ENCODE assay signal across 23 cellular contexts in genomic region chr12:46773537-46773936, GRCh38. TPM values are rescaled to one million over a fixed set of nuclear protein-coding genes. Genes with fewer than 3 reads are reported as not detected.
DNase-seq lines count a peak whose midpoint lies in the region; ATAC-seq, FAIRE-seq and TF ChIP-seq lines count a peak whose summit lies in the region.
"Had no signal": no experiment of that assay in that cellular context is flagged by ENCODE, and none has a peak within 500 bp of the region (broad histone marks: within the 10 kb centered on the region; RNA-seq: fewer than 3 reads in every experiment).

No MANE protein-coding gene starts in this region.

- no peaks in the 10 kb centered on the region for H3K79me2 ChIP-seq in fibroblast of lung (ENCODE audit: control insufficient read depth, insufficient read depth, low read length)

- DNase-seq in H54 (ENCODE audit: insufficient read length, low spot score) (no peak), RWPE2 (ENCODE audit: low spot score) (no peak), fibroblast of lung (ENCODE audit: low read depth in 2 of 2) (peak in 1 of 2 donors; percentile 18), gastrocnemius medialis (no peak), ureter (ENCODE audit: low spot score) (no peak)
- no peak for DNase-seq in activated CD4-positive, alpha-beta T cell treated with anti-CD3 and anti-CD28 coated beads for 1 hour
- DNase-seq: ACHN, AML-193, GF-D8, NCI-H1092 treated with DMSO at 0.1 percent for 48 hours, NCI-H2081 treated with DMSO at 0.1 percent for 48 hours, NCI-H510A treated with DMSO at 0.1 percent for 48 hours, Peyer's patch, SHP77 had no signal

- H2AFZ ChIP-seq in fibroblast of lung (ENCODE audit: low read length), result no peak overlapping the region

- H3K36me3 ChIP-seq in RWPE2 (ENCODE audit: low read depth) (no peaks in the 10 kb centered on the region), fibroblast of lung (ENCODE audit: control insufficient read depth, insufficient read depth, low read length) (no peaks in the 10 kb centered on the region), gastrocnemius medialis (no peaks in the 10 kb centered on the region)
- H3K36me3 ChIP-seq: MG63, Peyer's patch had no signal

- H3K9me3 ChIP-seq in RWPE2 (ENCODE audit: severe bottlenecking) (no peaks in the 10 kb centered on the region), fibroblast of lung (ENCODE audit: control insufficient read depth, insufficient read depth, low read depth, low read length) (no peaks in the 10 kb centered on the region), gastrocnemius medialis (no peaks in the 10 kb centered on the region)
- H3K9me3 ChIP-seq: MG63, Peyer's patch had no signal

- no peaks in the 10 kb centered on the region for H3K27me3 ChIP-seq in RWPE2 (ENCODE audit: insufficient read depth, poor library complexity, severe bottlenecking)
- no peaks in the 10 kb centered on the region for H3K27me3 ChIP-seq in fibroblast of lung (ENCODE audit: control insufficient read depth, insufficient read depth, low read length)
- H3K27me3 ChIP-seq in gastrocnemius medialis, result no peaks in the 10 kb centered on the region
- H3K27me3 ChIP-seq: MG63, Peyer's patch had no signal

- no peak overlapping the region for H3K4me3 ChIP-seq in RWPE2 (ENCODE audit: severe bottlenecking)
- H3K4me3 ChIP-seq in fibroblast of lung (replicated peaks in 1 of 4; ENCODE audit: control extremely low read depth in 1 of 4, insufficient read depth in 1 of 4, low read depth in 3 of 4, low read length in 4 of 4), result peak overlapping the region in 1 of 4 experiments; percentile 15
- no peak overlapping the region for H3K4me3 ChIP-seq in gastrocnemius medialis
- H3K4me3 ChIP-seq: MG63, Peyer's patch had no signal

- H3K9ac ChIP-seq in fibroblast of lung (ENCODE audit: insufficient read depth, low read length), result no peak overlapping the region
- H3K9ac ChIP-seq: KMS-11 had no signal

- in situ Hi-C loops in gastrocnemius medialis (cut with MboI; ENCODE audit: low sequenced_read_pairs in 4 of 4), result loop anchor here in 1 of 4 donors (5.0 kb wide), 1 partner anchor 59 kb away; no protein-coding TSS in a partner anchor

- FAIRE-seq in H54 (lab: Jason Lieb, UNC), result peak; percentile 52
- FAIRE-seq: GM12891, GM18507, H1, HepG2 had no signal

- TF ChIP-seq POLR2A in H54 (IDR thresholded peaks at IDR 0.05; ENCODE audit: low read depth, low read length) (no peak), gastrocnemius medialis (IDR thresholded peaks at IDR 0.05) (no peak)

- intact Hi-C loops in gastrocnemius medialis (cut with DNase I; ENCODE audit: low total_unique reads), result loop anchor here (2.0 to 10.0 kb wide), 6 partner anchors 56 to 507 kb away; partner anchors contain the start of gene SLC38A2

- no peak for ATAC-seq in RWPE2 (ENCODE audit: low read depth)
- peak; percentile 9 to 26 for ATAC-seq in gastrocnemius medialis
- ATAC-seq in GM21360 (IDR thresholded peaks at IDR 0.05; ENCODE audit: unreplicated experiment), result no peak
- no peak for ATAC-seq in GM18868 (IDR thresholded peaks at IDR 0.05; ENCODE audit: unreplicated experiment)
- ATAC-seq: HepG2 had no signal

- no peak for TF ChIP-seq CTCF in RWPE2 (IDR thresholded peaks at IDR 0.05; ENCODE audit: poor library complexity, severe bottlenecking)
- TF ChIP-seq CTCF in fibroblast of lung (conservative IDR thresholded peaks at IDR 0.05 in 1 of 2, IDR thresholded peaks at IDR 0.05 in 1 of 2; ENCODE audit: low read depth in 1 of 2, low read length in 2 of 2), result no peak
- TF ChIP-seq CTCF in gastrocnemius medialis (IDR thresholded peaks at IDR 0.05 in 4 of 5, conservative IDR thresholded peaks at IDR 0.05 in 1 of 5), result no peak

- H3K4me2 ChIP-seq in fibroblast of lung (ENCODE audit: extremely low read depth, insufficient read depth, low read length), result peak overlapping the region; percentile 56
- H3K4me2 ChIP-seq: KMS-11 had no signal

- H4K20me1 ChIP-seq in fibroblast of lung (ENCODE audit: control insufficient read depth, extremely low read depth, insufficient read depth, low read length), result no peaks in the 10 kb centered on the region

- H3K4me1 ChIP-seq in RWPE2 (ENCODE audit: insufficient read depth, poor library complexity, severe bottlenecking), result peaks cover 11% of the 10 kb centered on the region
- peaks cover 20% of the 10 kb centered on the region for H3K4me1 ChIP-seq in fibroblast of lung (ENCODE audit: control insufficient read depth, extremely low read depth, insufficient read depth, low read length)
- peaks cover 61 to 62% of the 10 kb centered on the region in 2 donors for H3K4me1 ChIP-seq in gastrocnemius medialis
- H3K4me1 ChIP-seq: Peyer's patch had no signal

- H3K27ac ChIP-seq in RWPE2 (ENCODE audit: poor library complexity, severe bottlenecking), result peak overlapping the region; percentile 50
- no peak overlapping the region for H3K27ac ChIP-seq in fibroblast of lung (ENCODE audit: insufficient read depth, low read length)
- peak overlapping the region; percentile 85 to 90 (median 88) for H3K27ac ChIP-seq in gastrocnemius medialis
- H3K27ac ChIP-seq: KMS-11, Peyer's patch had no signal

RNA-seq across cellular contexts. Expression of gene SLC38A4, which starts 52.3 kb away (rescaled TPM):
- total RNA-seq in fibroblast of lung, result 1.8 and 6.1 TPM in 2 replicates
- polyA plus RNA-seq in fibroblast of lung, result 2.8 and 5.5 TPM in 2 replicates
- polyA plus RNA-seq in fibroblast of lung (2012), result 1.2 and 2.8 TPM in 2 replicates
- 1.8 and 3.2 TPM in 2 replicates for polyA minus RNA-seq in fibroblast of lung (ENCODE audit: low replicate concordance)
- 10 to 100 TPM; 14.7 to 46.0 (median 23.0) TPM for total RNA-seq in gastrocnemius medialis
- total RNA-seq in ureter, result 37.1 TPM
- polyA plus RNA-seq: CD14-positive monocyte had no signal

Comparison
In these comparisons a context has a peak if more than half of its experiments do, and no peak if none do; other contexts are left out.
1. ATAC-seq: peak in gastrocnemius medialis (2 of 2); none in RWPE2 (single experiment), GM21360 (single experiment) and GM18868 (single experiment).